Comparison of ENCODE assay signal across 8 cellular contexts in the genomic region with DNA sequence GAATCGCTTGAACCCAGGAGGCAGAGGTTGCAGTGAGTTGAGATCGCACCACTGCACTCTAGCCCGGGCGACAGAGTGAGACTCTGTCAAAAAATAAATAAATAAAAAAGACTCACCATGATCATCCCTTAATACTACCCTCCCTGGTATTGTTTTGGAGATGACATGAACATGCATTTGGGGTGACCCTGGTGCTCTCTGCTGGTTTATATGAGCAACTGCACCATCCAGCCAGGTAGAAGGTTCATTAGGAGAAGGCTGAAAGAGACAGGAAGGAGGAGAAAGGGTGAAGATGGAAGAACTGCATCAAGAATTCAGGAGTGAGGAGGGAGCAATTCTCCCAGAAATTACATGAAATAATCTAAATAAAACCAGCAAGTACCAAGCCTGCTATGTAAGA. TPM values are rescaled to one million over a fixed set of nuclear protein-coding genes. Genes with fewer than 3 reads are reported as not detected.
DNase-seq lines count a peak whose midpoint lies in the region; ATAC-seq and TF ChIP-seq lines count a peak whose summit lies in the region.

No MANE protein-coding gene starts in this region.

- H3K4me1 Mint-ChIP-seq in activated CD8-positive, alpha-beta memory T cell treated with anti-CD3 and anti-CD28 coated beads, Interleukin-2, amount 10 ng/mL, durations not matched to agents 7 days and 5 days = peaks cover 5% of the 10 kb centered on the region
- H3K4me1 Mint-ChIP-seq in nephron = no peaks in the 10 kb centered on the region

- ATAC-seq in activated CD8-positive, alpha-beta memory T cell treated with anti-CD3 and anti-CD28 coated beads, Interleukin-2, amount 10 ng/mL, durations not matched to agents 7 days and 5 days = peak; percentile 67
- peak; percentile 78 for ATAC-seq in SK-N-SH treated with all-trans-retinoic acid at 6 μM for 48 hours
- no peak for ATAC-seq in HG02870 (IDR thresholded peaks at IDR 0.05; ENCODE audit: unreplicated experiment)
- ATAC-seq in GM21825 (IDR thresholded peaks at IDR 0.05; ENCODE audit: unreplicated experiment) = no peak

- H3K9me3 Mint-ChIP-seq in activated CD8-positive, alpha-beta memory T cell treated with anti-CD3 and anti-CD28 coated beads, Interleukin-2, amount 10 ng/mL, durations not matched to agents 7 days and 5 days (ENCODE audit: low read depth) = no peaks in the 10 kb centered on the region
- no peaks in the 10 kb centered on the region for H3K9me3 Mint-ChIP-seq in nephron

- no peak overlapping the region for H3K27ac ChIP-seq in Karpas-422 (ENCODE audit: low read length)

- peaks cover 26% of the 10 kb centered on the region for H3K27me3 Mint-ChIP-seq in activated CD8-positive, alpha-beta memory T cell treated with anti-CD3 and anti-CD28 coated beads, Interleukin-2, amount 10 ng/mL, durations not matched to agents 7 days and 5 days
- peaks cover 4% of the 10 kb centered on the region for H3K27me3 Mint-ChIP-seq in nephron (ENCODE audit: low read depth)

- H3K4me3 ChIP-seq in Karpas-422 (ENCODE audit: low read length) = no peak overlapping the region
- H3K4me3 ChIP-seq in epithelial cell of proximal tubule (ENCODE audit: low read depth, low read length) = no peak overlapping the region

- no peak overlapping the region for H3K4me3 Mint-ChIP-seq in activated CD8-positive, alpha-beta memory T cell treated with anti-CD3 and anti-CD28 coated beads, Interleukin-2, amount 10 ng/mL, durations not matched to agents 7 days and 5 days
- H3K4me3 Mint-ChIP-seq in nephron = no peak overlapping the region

- H2AFZ ChIP-seq in Karpas-422 (ENCODE audit: low read length) = no peak overlapping the region

- H3K9me3 ChIP-seq in Karpas-422 (ENCODE audit: low read length) = no peaks in the 10 kb centered on the region

- H3K27me3 ChIP-seq in Karpas-422 (ENCODE audit: low read length) = no peaks in the 10 kb centered on the region

- no peak overlapping the region for H3K27ac Mint-ChIP-seq in activated CD8-positive, alpha-beta memory T cell treated with anti-CD3 and anti-CD28 coated beads, Interleukin-2, amount 10 ng/mL, durations not matched to agents 7 days and 5 days
- H3K27ac Mint-ChIP-seq in nephron = no peak overlapping the region

- no peaks in the 10 kb centered on the region for H3K36me3 Mint-ChIP-seq in activated CD8-positive, alpha-beta memory T cell treated with anti-CD3 and anti-CD28 coated beads, Interleukin-2, amount 10 ng/mL, durations not matched to agents 7 days and 5 days
- H3K36me3 Mint-ChIP-seq in nephron (ENCODE audit: low read depth) = no peaks in the 10 kb centered on the region

- peak; percentile 89 for TF ChIP-seq CTCF in epithelial cell of proximal tubule (conservative IDR thresholded peaks at IDR 0.05; ENCODE audit: low read depth, low read length)
- peak; percentile 39 to 57 (median 48) for TF ChIP-seq CTCF in nephron (IDR thresholded peaks at IDR 0.05; ENCODE audit: unreplicated experiment in 3 of 3)

- no peak overlapping the region for H3K4me2 ChIP-seq in Karpas-422 (ENCODE audit: low read depth, low read length, poor library complexity, severe bottlenecking)

- H3K36me3 ChIP-seq in Karpas-422 (ENCODE audit: insufficient read depth, low read length) = no peaks in the 10 kb centered on the region

- DNase-seq in activated CD8-positive, alpha-beta memory T cell treated with anti-CD3 and anti-CD28 coated beads, Interleukin-2, amount 10 ng/mL, durations not matched to agents 7 days and 5 days = no peak
- no peak for DNase-seq in activated CD8-positive, alpha-beta memory T cell treated with anti-CD3 and anti-CD28 coated beads, Interleukin-2, amount 50 U/mL, for 48 hours
- DNase-seq in Karpas-422 (peak; percentile 80), epithelial cell of proximal tubule (ENCODE audit: low read depth) (no peak)

- H3K4me1 ChIP-seq in Karpas-422 (ENCODE audit: low read length) = no peaks in the 10 kb centered on the region

- no peaks in the 10 kb centered on the region for H3K9me2 ChIP-seq in Karpas-422 (replicated peaks; ENCODE audit: insufficient read depth, low read length)

- H3K9ac ChIP-seq in Karpas-422 (ENCODE audit: low read length) = no peak overlapping the region

- H3K79me2 ChIP-seq in Karpas-422 (ENCODE audit: low read length) = no peaks in the 10 kb centered on the region

- CTCF ChIA-PET in activated CD8-positive, alpha-beta memory T cell treated with anti-CD3 and anti-CD28 coated beads, Interleukin-2, amount 10 ng/mL, durations not matched to agents 7 days and 5 days (lab: Charles Lee) = interaction anchor here (1.1 to 5.1 kb wide), 6 partner anchors 38 to 415 kb away, joined by 3 to 34 read pairs (median 8); a partner anchor contains a TSS

- no peaks in the 10 kb centered on the region for H4K20me1 ChIP-seq in Karpas-422 (ENCODE audit: insufficient read depth, low read depth, low read length)

TF ChIP-seq in SK-N-SH treated with all-trans-retinoic acid at 6 μM for 48 hours, 23 proteins besides CTCF, POLR2A, EP300 and RAD21:
- TF ChIP-seq, protein P1, sequence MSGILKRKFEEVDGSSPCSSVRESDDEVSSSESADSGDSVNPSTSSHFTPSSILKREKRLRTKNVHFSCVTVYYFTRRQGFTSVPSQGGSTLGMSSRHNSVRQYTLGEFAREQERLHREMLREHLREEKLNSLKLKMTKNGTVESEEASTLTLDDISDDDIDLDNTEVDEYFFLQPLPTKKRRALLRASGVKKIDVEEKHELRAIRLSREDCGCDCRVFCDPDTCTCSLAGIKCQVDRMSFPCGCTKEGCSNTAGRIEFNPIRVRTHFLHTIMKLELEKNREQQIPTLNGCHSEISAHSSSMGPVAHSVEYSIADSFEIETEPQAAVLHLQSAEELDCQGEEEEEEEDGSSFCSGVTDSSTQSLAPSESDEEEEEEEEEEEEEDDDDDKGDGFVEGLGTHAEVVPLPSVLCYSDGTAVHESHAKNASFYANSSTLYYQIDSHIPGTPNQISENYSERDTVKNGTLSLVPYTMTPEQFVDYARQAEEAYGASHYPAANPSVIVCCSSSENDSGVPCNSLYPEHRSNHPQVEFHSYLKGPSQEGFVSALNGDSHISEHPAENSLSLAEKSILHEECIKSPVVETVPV (CRISPR knock-in tag; IDR thresholded peaks at IDR 0.05) = no peak
- no peak for TF ChIP-seq CSDC2 (CRISPR knock-in tag; IDR thresholded peaks at IDR 0.05)
- TF ChIP-seq OSR1 (CRISPR knock-in tag; IDR thresholded peaks at IDR 0.05) = no peak
- TF ChIP-seq TCF4 (CRISPR knock-in tag; IDR thresholded peaks at IDR 0.05; ENCODE audit: borderline replicate concordance) = no peak
- TF ChIP-seq, protein P2, sequence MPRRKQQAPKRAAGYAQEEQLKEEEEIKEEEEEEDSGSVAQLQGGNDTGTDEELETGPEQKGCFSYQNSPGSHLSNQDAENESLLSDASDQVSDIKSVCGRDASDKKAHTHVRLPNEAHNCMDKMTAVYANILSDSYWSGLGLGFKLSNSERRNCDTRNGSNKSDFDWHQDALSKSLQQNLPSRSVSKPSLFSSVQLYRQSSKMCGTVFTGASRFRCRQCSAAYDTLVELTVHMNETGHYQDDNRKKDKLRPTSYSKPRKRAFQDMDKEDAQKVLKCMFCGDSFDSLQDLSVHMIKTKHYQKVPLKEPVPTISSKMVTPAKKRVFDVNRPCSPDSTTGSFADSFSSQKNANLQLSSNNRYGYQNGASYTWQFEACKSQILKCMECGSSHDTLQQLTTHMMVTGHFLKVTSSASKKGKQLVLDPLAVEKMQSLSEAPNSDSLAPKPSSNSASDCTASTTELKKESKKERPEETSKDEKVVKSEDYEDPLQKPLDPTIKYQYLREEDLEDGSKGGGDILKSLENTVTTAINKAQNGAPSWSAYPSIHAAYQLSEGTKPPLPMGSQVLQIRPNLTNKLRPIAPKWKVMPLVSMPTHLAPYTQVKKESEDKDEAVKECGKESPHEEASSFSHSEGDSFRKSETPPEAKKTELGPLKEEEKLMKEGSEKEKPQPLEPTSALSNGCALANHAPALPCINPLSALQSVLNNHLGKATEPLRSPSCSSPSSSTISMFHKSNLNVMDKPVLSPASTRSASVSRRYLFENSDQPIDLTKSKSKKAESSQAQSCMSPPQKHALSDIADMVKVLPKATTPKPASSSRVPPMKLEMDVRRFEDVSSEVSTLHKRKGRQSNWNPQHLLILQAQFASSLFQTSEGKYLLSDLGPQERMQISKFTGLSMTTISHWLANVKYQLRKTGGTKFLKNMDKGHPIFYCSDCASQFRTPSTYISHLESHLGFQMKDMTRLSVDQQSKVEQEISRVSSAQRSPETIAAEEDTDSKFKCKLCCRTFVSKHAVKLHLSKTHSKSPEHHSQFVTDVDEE (CRISPR knock-in tag; IDR thresholded peaks at IDR 0.05) = no peak
- TF ChIP-seq ARNTL (CRISPR knock-in tag; IDR thresholded peaks at IDR 0.05; ENCODE audit: borderline replicate concordance, low read depth) = no peak
- no peak for TF ChIP-seq ESRRG (CRISPR knock-in tag; IDR thresholded peaks at IDR 0.05)
- TF ChIP-seq, protein P3, sequence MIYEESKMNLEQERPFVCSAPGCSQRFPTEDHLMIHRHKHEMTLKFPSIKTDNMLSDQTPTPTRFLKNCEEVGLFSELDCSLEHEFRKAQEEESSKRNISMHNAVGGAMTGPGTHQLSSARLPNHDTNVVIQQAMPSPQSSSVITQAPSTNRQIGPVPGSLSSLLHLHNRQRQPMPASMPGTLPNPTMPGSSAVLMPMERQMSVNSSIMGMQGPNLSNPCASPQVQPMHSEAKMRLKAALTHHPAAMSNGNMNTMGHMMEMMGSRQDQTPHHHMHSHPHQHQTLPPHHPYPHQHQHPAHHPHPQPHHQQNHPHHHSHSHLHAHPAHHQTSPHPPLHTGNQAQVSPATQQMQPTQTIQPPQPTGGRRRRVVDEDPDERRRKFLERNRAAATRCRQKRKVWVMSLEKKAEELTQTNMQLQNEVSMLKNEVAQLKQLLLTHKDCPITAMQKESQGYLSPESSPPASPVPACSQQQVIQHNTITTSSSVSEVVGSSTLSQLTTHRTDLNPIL (CRISPR knock-in tag; IDR thresholded peaks at IDR 0.05; ENCODE audit: low read depth) = no peak
- no peak for TF ChIP-seq RARB (CRISPR knock-in tag; IDR thresholded peaks at IDR 0.05)

RNA-seq across cellular contexts. Expression of a gene that starts 37.8 kb away (rescaled TPM):
- not detected for total RNA-seq in activated CD8-positive, alpha-beta memory T cell treated with anti-CD3 and anti-CD28 coated beads, Interleukin-2, amount 10 ng/mL, durations not matched to agents 7 days and 5 days
- total RNA-seq in Karpas-422 (2014; rRNA removed; shearing (Covaris generic); ENCODE audit: low replicate concordance) = not detected in 2 replicates
- total RNA-seq in epithelial cell of proximal tubule = not detected in 2 replicates

Comparison
In these comparisons a context has a peak if more than half of its experiments do, and no peak if none do; other contexts are left out.
1. ATAC-seq: peak in activated CD8-positive, alpha-beta memory T cell treated with anti-CD3 and anti-CD28 coated beads, Interleukin-2, amount 10 ng/mL, durations not matched to agents 7 days and 5 days (single experiment) and SK-N-SH treated with all-trans-retinoic acid at 6 μM for 48 hours (single experiment); none in HG02870 (single experiment) and GM21825 (single experiment).